In the genomic region with DNA sequence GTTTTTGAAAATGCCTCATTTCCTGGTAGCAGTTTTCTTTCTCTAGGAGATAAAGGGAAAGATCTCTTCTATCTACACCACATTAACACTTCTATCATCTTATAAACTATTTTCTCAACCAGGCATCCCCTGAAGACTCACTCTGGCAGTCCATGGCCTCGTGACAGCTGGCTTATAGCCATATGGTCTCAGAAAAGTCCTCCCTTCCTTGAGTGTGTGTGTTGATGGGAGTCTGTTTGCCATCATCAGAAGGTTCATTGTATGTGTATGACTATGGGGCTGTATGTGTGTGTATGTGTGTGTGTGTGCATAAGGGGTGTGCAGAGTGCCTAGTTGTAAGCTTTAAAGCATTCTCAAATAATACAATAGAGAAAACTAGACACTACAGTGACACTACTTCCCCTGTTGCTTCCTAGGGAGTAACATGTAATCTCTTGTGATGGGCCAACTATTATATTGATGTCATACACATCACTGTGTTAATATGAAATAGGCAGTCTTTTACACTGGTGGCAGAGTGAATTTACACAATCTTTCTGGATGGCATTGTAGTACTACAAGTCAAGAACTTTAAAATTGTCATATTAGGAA, we compare ENCODE assay signal across 14 cellular contexts.
DNase-seq lines count a peak whose midpoint lies in the region; ATAC-seq and TF ChIP-seq lines count a peak whose summit lies in the region.
"Had no signal": no experiment of that assay in that cellular context is flagged by ENCODE, and none has a peak within 500 bp of the region (broad histone marks: within the 10 kb centered on the region; RNA-seq: fewer than 3 reads in every experiment).

No MANE protein-coding gene starts in this region.

- no peak for ATAC-seq in GM18511 (IDR thresholded peaks at IDR 0.05; ENCODE audit: unreplicated experiment)
- no peak for ATAC-seq in activated T-cell treated with anti-CD3 and anti-CD28 coated beads, Interleukin-2, amount 50 U/mL, for 4 hours
- no peak for ATAC-seq in natural killer cell
- ATAC-seq: left colon; stimulated activated naive B cell treated with anti-CD40 and anti-IgM and Interleukin-4, amounts not matched to agents 10 μg/mL and 1 μg/mL and 100 μg/mL, for 72 hours had no signal

- H3K27ac Mint-ChIP-seq in mesothelial cell of epicardium (peak overlapping the region; percentile 63), natural killer cell (no peak overlapping the region)
- H3K27ac Mint-ChIP-seq: stimulated activated naive B cell treated with anti-CD40 and anti-IgM and Interleukin-4, amounts not matched to agents 10 μg/mL and 1 μg/mL and 100 μg/mL, for 72 hours had no signal

- H3K4me1 Mint-ChIP-seq in mesothelial cell of epicardium (peaks cover 23% of the 10 kb centered on the region), natural killer cell (no peaks in the 10 kb centered on the region)
- H3K4me1 Mint-ChIP-seq in activated T-cell treated with anti-CD3 and anti-CD28 coated beads, Interleukin-2, amount 50 U/mL, for 4 hours (ENCODE audit: low read depth) = no peaks in the 10 kb centered on the region

- no peak for TF ChIP-seq CTCF in AG04449 (IDR thresholded peaks at IDR 0.05; ENCODE audit: insufficient read depth, low read length, missing control alignments)
- no peak for TF ChIP-seq CTCF in dorsolateral prefrontal cortex (IDR thresholded peaks at IDR 0.05 in 54 of 56, conservative IDR thresholded peaks at IDR 0.05 in 2 of 56; ENCODE audit: low read depth in 1 of 56, partially characterized antibody in 56 of 56)
- TF ChIP-seq CTCF in mesothelial cell of epicardium (IDR thresholded peaks at IDR 0.05; ENCODE audit: unreplicated experiment) = no peak
- no peak for TF ChIP-seq CTCF in natural killer cell (IDR thresholded peaks at IDR 0.05)

- CTCF ChIA-PET in AG04449 (lab: Yijun Ruan, JAX) = interaction anchor here (1.2 kb wide), 1 partner anchor 16 kb away, joined by 4 read pairs; no protein-coding TSS in a partner anchor

- H3K27me3 Mint-ChIP-seq in mesothelial cell of epicardium (ENCODE audit: low read depth) = no peaks in the 10 kb centered on the region
- no peaks in the 10 kb centered on the region for H3K27me3 Mint-ChIP-seq in activated T-cell treated with anti-CD3 and anti-CD28 coated beads, Interleukin-2, amount 50 U/mL, for 4 hours (ENCODE audit: low read depth)
- no peaks in the 10 kb centered on the region for H3K27me3 Mint-ChIP-seq in natural killer cell (ENCODE audit: low read depth in 2 of 2)
- H3K27me3 Mint-ChIP-seq: stimulated activated naive B cell treated with anti-CD40 and anti-IgM and Interleukin-4, amounts not matched to agents 10 μg/mL and 1 μg/mL and 100 μg/mL, for 72 hours had no signal

- POLR2A ChIA-PET in AG04449 (lab: Yijun Ruan, JAX) = interaction anchor here (0.7 to 1.3 kb wide), 5 partner anchors 15 to 567 kb away, joined by 3 to 5 read pairs (median 3); no protein-coding TSS in a partner anchor

- no peak overlapping the region for H3K4me3 Mint-ChIP-seq in mesothelial cell of epicardium
- H3K4me3 Mint-ChIP-seq in activated T-cell treated with anti-CD3 and anti-CD28 coated beads, Interleukin-2, amount 50 U/mL, for 4 hours = no peak overlapping the region
- no peak overlapping the region for H3K4me3 Mint-ChIP-seq in natural killer cell
- H3K4me3 Mint-ChIP-seq: stimulated activated naive B cell treated with anti-CD40 and anti-IgM and Interleukin-4, amounts not matched to agents 10 μg/mL and 1 μg/mL and 100 μg/mL, for 72 hours had no signal

- H3K9me3 Mint-ChIP-seq in mesothelial cell of epicardium = no peaks in the 10 kb centered on the region
- H3K9me3 Mint-ChIP-seq in activated T-cell treated with anti-CD3 and anti-CD28 coated beads, Interleukin-2, amount 50 U/mL, for 4 hours = no peaks in the 10 kb centered on the region
- H3K9me3 Mint-ChIP-seq in natural killer cell = no peaks in the 10 kb centered on the region
- H3K9me3 Mint-ChIP-seq: stimulated activated naive B cell treated with anti-CD40 and anti-IgM and Interleukin-4, amounts not matched to agents 10 μg/mL and 1 μg/mL and 100 μg/mL, for 72 hours had no signal

- no peak for DNase-seq in AG04449 (ENCODE audit: low read depth, low spot score)
- DNase-seq in NCI-H226 = peak; percentile 54
- no peak for DNase-seq in dorsolateral prefrontal cortex
- DNase-seq in mesothelial cell of epicardium (ENCODE audit: low spot score in 2 of 2, unreplicated experiment in 2 of 2) = no peak
- DNase-seq in activated T-cell treated with anti-CD3 and anti-CD28 coated beads, Interleukin-2, amount 50 U/mL, for 4 hours = no peak
- no peak for DNase-seq in activated T-cell treated with anti-CD3 and anti-CD28 coated beads, Interleukin-2, amount 50 U/mL, for 1 hour
- no peak for DNase-seq in natural killer cell
- DNase-seq: activated CD4-positive, CD25-positive, alpha-beta regulatory T cell; activated gamma-delta T cell treated with Interleukin-2 at 50 U/mL for 16 hours; left colon; stimulated activated naive B cell treated with anti-CD40 and anti-IgM and Interleukin-4, amounts not matched to agents 10 μg/mL and 1 μg/mL and 100 μg/mL, for 72 hours had no signal

- intact Hi-C loops in dorsolateral prefrontal cortex (cut with DNase I) (no loop called here), natural killer cell (cut with micrococcal nuclease) (no loop called here)

- H3K36me3 Mint-ChIP-seq in mesothelial cell of epicardium (no peaks in the 10 kb centered on the region), natural killer cell (peaks cover 7% of the 10 kb centered on the region)
- no peaks in the 10 kb centered on the region for H3K36me3 Mint-ChIP-seq in activated T-cell treated with anti-CD3 and anti-CD28 coated beads, Interleukin-2, amount 50 U/mL, for 4 hours (ENCODE audit: insufficient read depth)
- H3K36me3 Mint-ChIP-seq: stimulated activated naive B cell treated with anti-CD40 and anti-IgM and Interleukin-4, amounts not matched to agents 10 μg/mL and 1 μg/mL and 100 μg/mL, for 72 hours had no signal

- peak overlapping the region in 34 of 59 donors; percentile 1 to 78 (median 45) for H3K27ac ChIP-seq in dorsolateral prefrontal cortex
- H3K27ac ChIP-seq: C4-2B, KMS-11 had no signal

- no peaks in the 10 kb centered on the region for H3K27me3 ChIP-seq in dorsolateral prefrontal cortex

- peak overlapping the region; percentile 33 for H3K4me3 ChIP-seq in AG04449 (ENCODE audit: low read depth, low read length)
- peak overlapping the region in 4 of 59 donors; percentile 0 to 29 (median 15) for H3K4me3 ChIP-seq in dorsolateral prefrontal cortex
